ENCODE assay signal across 7 cellular contexts in genomic region chr1:146228710-146229477, GRCh38. TPM values are rescaled to one million over a fixed set of nuclear protein-coding genes. Genes with fewer than 3 reads are reported as not detected.
DNase-seq lines count a peak whose midpoint lies in the region; ATAC-seq, FAIRE-seq and TF ChIP-seq lines count a peak whose summit lies in the region.
"Not testable (repeated sequence)": the region's sequence is repeated elsewhere in the genome, so short reads cannot be mapped to it uniquely, and the experiment has no call there.

Gene NOTCH2NLA (minus strand): TSS chr1:146229021. CDS start chr1:146189337, 39,684 bp downstream.

- SMC1A ChIA-PET in GM12878 (lab: Charles Lee; ENCODE audit: uncharacterized antibody, unreplicated experiment): not testable (repeated sequence)

- intact Hi-C loops in activated CD4-positive, alpha-beta memory T cell treated with anti-CD3 and anti-CD28 coated beads for 36 hours (cut with micrococcal nuclease); GM12878 (cut with micrococcal nuclease; ENCODE audit: unreplicated experiment); head of caudate nucleus (cut with DNase I): not testable (repeated sequence)

- not testable (repeated sequence) for TF ChIP-seq POLR2A in GM12878 (IDR thresholded peaks at IDR 0.05; ENCODE audit: low read depth, low read length)

- FAIRE-seq in GM12878 (lab: Jason Lieb, UNC): peak; percentile 54

- TF ChIP-seq RAD21 in GM12878 (IDR thresholded peaks at IDR 0.05; ENCODE audit: insufficient read depth, low read depth, low read length): not testable (repeated sequence)

- not testable (repeated sequence) for H2AFZ ChIP-seq in OCI-LY3 (ENCODE audit: low read depth, low read length); GM12878 (ENCODE audit: control insufficient read depth, low read depth, low read length)

- H3K4me3 Mint-ChIP-seq in activated CD4-positive, alpha-beta memory T cell treated with anti-CD3 and anti-CD28 coated beads for 36 hours: peak within 1 kb of the TSS; percentile 70
- H3K4me3 Mint-ChIP-seq in naive thymus-derived CD8-positive, alpha-beta T cell: peak within 1 kb of the TSS; percentile 56 to 88 (median 77)

- H3K79me2 ChIP-seq in OCI-LY3 (ENCODE audit: low read length); GM12878 (ENCODE audit: control insufficient read depth, insufficient read depth, low read length): not testable (repeated sequence)

- not testable (repeated sequence) for H3K4me1 ChIP-seq in OCI-LY3 (ENCODE audit: low read length); GM12878 (ENCODE audit: control insufficient read depth, insufficient read depth, low read length)

- H3K4me3 ChIP-seq in OCI-LY3 (ENCODE audit: low read length): peak within 1 kb of the TSS; percentile 80
- H3K4me3 ChIP-seq in GM12878: not testable (repeated sequence)

- not testable (repeated sequence) for H3K27me3 Mint-ChIP-seq in activated CD4-positive, alpha-beta memory T cell treated with anti-CD3 and anti-CD28 coated beads for 36 hours; naive thymus-derived CD8-positive, alpha-beta T cell

- TF ChIP-seq CTCF in OCI-LY3 (IDR thresholded peaks at IDR 0.05; ENCODE audit: low read depth, low read length); GM12878 (IDR thresholded peaks at IDR 0.05 in 2 of 3, conservative IDR thresholded peaks at IDR 0.05 in 1 of 3; ENCODE audit: control insufficient read depth in 2 of 3, extremely low read depth in 1 of 3, insufficient read depth in 1 of 3, low read depth in 3 of 3, low read length in 3 of 3): not testable (repeated sequence)

- in situ Hi-C loops in GM12878 (cut with MboI): not testable (repeated sequence)

- H3K27me3 ChIP-seq in OCI-LY3 (ENCODE audit: low read depth, low read length); GM12878 (replicated peaks in 1 of 2; ENCODE audit: control insufficient read depth in 2 of 2, insufficient read depth in 2 of 2, low read length in 1 of 2): not testable (repeated sequence)

- H3K36me3 Mint-ChIP-seq in activated CD4-positive, alpha-beta memory T cell treated with anti-CD3 and anti-CD28 coated beads for 36 hours; naive thymus-derived CD8-positive, alpha-beta T cell: not testable (repeated sequence)

- not testable (repeated sequence) for H3K4me1 Mint-ChIP-seq in activated CD4-positive, alpha-beta memory T cell treated with anti-CD3 and anti-CD28 coated beads for 36 hours (ENCODE audit: low read depth); naive thymus-derived CD8-positive, alpha-beta T cell

- not testable (repeated sequence) for H3K36me3 ChIP-seq in OCI-LY3 (replicated peaks; ENCODE audit: low read depth, low read length); GM12878 (ENCODE audit: control insufficient read depth in 2 of 2, insufficient read depth in 2 of 2, low read length in 1 of 2)

- POLR2A ChIA-PET in activated CD4-positive, alpha-beta memory T cell treated with anti-CD3 and anti-CD28 coated beads for 36 hours (lab: Charles Lee); GM12878 (lab: Charles Lee); naive thymus-derived CD8-positive, alpha-beta T cell (lab: Charles Lee): not testable (repeated sequence)

- TF ChIP-seq EP300 in GM12878 (IDR thresholded peaks at IDR 0.05; ENCODE audit: borderline replicate concordance in 1 of 2, control insufficient read depth in 1 of 2, low read depth in 2 of 2, low read length in 2 of 2): not testable (repeated sequence)

- H3K27ac ChIP-seq in OCI-LY3 (ENCODE audit: low read length): peak within 1 kb of the TSS; percentile 45; the same call in 1 of the 2 replicates
- not testable (repeated sequence) for H3K27ac ChIP-seq in GM12878 (ENCODE audit: control insufficient read depth, insufficient read depth)

- WGBS in GM12878 (ENCODE audit: insufficient coverage, insufficient replicate concordance, low lambda C conversion rate, missing lambda C conversion rate): 0% methylated on average over 16 of the region's 72 CpGs

- H3K9me3 ChIP-seq in OCI-LY3 (ENCODE audit: insufficient read depth, low read length); GM12878 (replicated peaks; ENCODE audit: control insufficient read depth, insufficient read depth, low read length): not testable (repeated sequence)

- CTCF ChIA-PET in activated CD4-positive, alpha-beta memory T cell treated with anti-CD3 and anti-CD28 coated beads for 36 hours (lab: Charles Lee); GM12878 (lab: Yijun Ruan, JAX): not testable (repeated sequence)

- ATAC-seq in GM19025 (IDR thresholded peaks at IDR 0.05; ENCODE audit: low read depth, unreplicated experiment): peak; percentile 55
- peak; percentile 74 for ATAC-seq in GM12878
- ATAC-seq in naive thymus-derived CD8-positive, alpha-beta T cell: peak; percentile 66 to 90

- H4K20me1 ChIP-seq in OCI-LY3 (ENCODE audit: insufficient read depth, low read length); GM12878 (ENCODE audit: control insufficient read depth, insufficient read depth): not testable (repeated sequence)

- RAD21 ChIA-PET in GM12878 (lab: Charles Lee; ENCODE audit: unreplicated experiment): not testable (repeated sequence)

- peak within 1 kb of the TSS; percentile 64 for H3K27ac Mint-ChIP-seq in activated CD4-positive, alpha-beta memory T cell treated with anti-CD3 and anti-CD28 coated beads for 36 hours
- peak within 1 kb of the TSS in 5 of 10 donors; percentile 39 to 90 (median 75) for H3K27ac Mint-ChIP-seq in naive thymus-derived CD8-positive, alpha-beta T cell

- H3K9ac ChIP-seq in OCI-LY3 (ENCODE audit: low read length): peak within 1 kb of the TSS; percentile 76
- H3K9ac ChIP-seq in GM12878 (ENCODE audit: control insufficient read depth, insufficient read depth, low read length): not testable (repeated sequence)

- peak; percentile 36 for DNase-seq in activated CD4-positive, alpha-beta memory T cell treated with anti-CD3 and anti-CD28 coated beads for 36 hours
- DNase-seq in GM12878 (ENCODE audit: low read depth, low spot score): not testable (repeated sequence)
- DNase-seq in head of caudate nucleus: peak in 39 of 42 donors; percentile 1 to 43 (median 9)
- peak; percentile 2 to 86 (median 50) for DNase-seq in naive thymus-derived CD8-positive, alpha-beta T cell
- DNase-seq in stimulated activated CD4-positive, alpha-beta T cell treated with anti-CD3 and anti-CD28 coated beads, Interleukin-2, amount 100 ng/mL, for 4 hours (ENCODE audit: low read depth): peak; percentile 14

- H3K9me3 Mint-ChIP-seq in activated CD4-positive, alpha-beta memory T cell treated with anti-CD3 and anti-CD28 coated beads for 36 hours; naive thymus-derived CD8-positive, alpha-beta T cell: not testable (repeated sequence)

- not testable (repeated sequence) for BruUV-seq in GM12878 (replicated peaks; lab: Mats Ljungman, UMichigan)

- peak within 1 kb of the TSS; percentile 49 for H3K4me2 ChIP-seq in OCI-LY3 (ENCODE audit: low read length)
- H3K4me2 ChIP-seq in GM12878 (ENCODE audit: control insufficient read depth, insufficient read depth): not testable (repeated sequence)

TF ChIP-seq in GM12878, 131 proteins besides CTCF, POLR2A, EP300 and RAD21:
- peak; percentile 28 for TF ChIP-seq RELA (IDR thresholded peaks at IDR 0.05; ENCODE audit: borderline replicate concordance, partially characterized antibody)
- TF ChIP-seq, protein P1, sequence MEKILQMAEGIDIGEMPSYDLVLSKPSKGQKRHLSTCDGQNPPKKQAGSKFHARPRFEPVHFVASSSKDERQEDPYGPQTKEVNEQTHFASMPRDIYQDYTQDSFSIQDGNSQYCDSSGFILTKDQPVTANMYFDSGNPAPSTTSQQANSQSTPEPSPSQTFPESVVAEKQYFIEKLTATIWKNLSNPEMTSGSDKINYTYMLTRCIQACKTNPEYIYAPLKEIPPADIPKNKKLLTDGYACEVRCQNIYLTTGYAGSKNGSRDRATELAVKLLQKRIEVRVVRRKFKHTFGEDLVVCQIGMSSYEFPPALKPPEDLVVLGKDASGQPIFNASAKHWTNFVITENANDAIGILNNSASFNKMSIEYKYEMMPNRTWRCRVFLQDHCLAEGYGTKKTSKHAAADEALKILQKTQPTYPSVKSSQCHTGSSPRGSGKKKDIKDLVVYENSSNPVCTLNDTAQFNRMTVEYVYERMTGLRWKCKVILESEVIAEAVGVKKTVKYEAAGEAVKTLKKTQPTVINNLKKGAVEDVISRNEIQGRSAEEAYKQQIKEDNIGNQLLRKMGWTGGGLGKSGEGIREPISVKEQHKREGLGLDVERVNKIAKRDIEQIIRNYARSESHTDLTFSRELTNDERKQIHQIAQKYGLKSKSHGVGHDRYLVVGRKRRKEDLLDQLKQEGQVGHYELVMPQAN (conservative IDR thresholded peaks at IDR 0.05): 0 out of 2 replicates have a peak, but pooled peaks have one; percentile 27

RNA-seq across cellular contexts. Expression of gene NOTCH2NLA, which starts in this region (rescaled TPM):
- 10 to 100 TPM; 24.1 to 27.5 TPM for total RNA-seq in activated CD4-positive, alpha-beta memory T cell treated with anti-CD3 and anti-CD28 coated beads for 36 hours
- total RNA-seq in GM12878 (2013; cell fraction: nucleolus; rRNA removed): 47.7 and 51.3 TPM in 2 replicates
- total RNA-seq in GM12878 (2014; rRNA removed): 3.6 and 4.3 TPM in 2 replicates
- total RNA-seq in GM12878 (2014; rRNA removed; fragmentation: Illumina TruSeq; extraction: Trizol): 1.6 and 1.8 TPM in 2 replicates
- total RNA-seq in GM12878 (2021): 2.8 and 3.0 TPM in 2 replicates
- 2.1 TPM for polyA plus RNA-seq in GM12878 (2011; ENCODE audit: low read depth)
- polyA plus RNA-seq in GM12878 (2011; rRNA removed): 4.9 and 6.4 TPM in 2 replicates
- polyA plus RNA-seq in GM12878 (2011; cell fraction: cytosol; rRNA removed): 5.7 and 7.0 TPM in 2 replicates
- 9.2 and 11.6 TPM in 2 replicates for polyA plus RNA-seq in GM12878 (2011; cell fraction: nucleus; rRNA removed)
- polyA plus RNA-seq in GM12878 (2012): 3.3 and 3.6 TPM in 2 replicates
- polyA plus RNA-seq in GM12878 (2014; fragmentation: Illumina TruSeq; extraction: Trizol): 0.93 and 1.2 TPM in 2 replicates
- under 1 TPM; 0.71 to 0.79 TPM for polyA plus RNA-seq in GM12878 (2014; fragmentation: Nextera tagmentation; extraction: Ambion mirVana)
- 1.3 and 2.3 TPM in 2 replicates for polyA plus RNA-seq in GM12878 (2014; rRNA removed)
- 1 to 10 TPM; 1.8 to 2.2 TPM for polyA plus RNA-seq in GM12878 (2016; fragmentation: Nextera tagmentation; extraction: Ambion mirVana)
- polyA minus RNA-seq in GM12878 (2011; rRNA and poly(A)+ RNA removed): 44.6 and 51.8 TPM in 2 replicates
- polyA minus RNA-seq in GM12878 (2011; cell fraction: cytosol; rRNA and poly(A)+ RNA removed): 2.3 and 7.4 TPM in 2 replicates
- 32.4 and 51.0 TPM in 2 replicates for polyA minus RNA-seq in GM12878 (2011; cell fraction: nucleus; rRNA and poly(A)+ RNA removed)
- 10 to 100 TPM; 59.8 to 62.9 TPM for total RNA-seq in naive thymus-derived CD8-positive, alpha-beta T cell
- 10 to 100 TPM; 11.9 to 13.4 (median 13.4) TPM for polyA plus RNA-seq in naive thymus-derived CD8-positive, alpha-beta T cell
